Comparison of ENCODE assay signal across 11 cellular contexts in genomic region chr15:52301265-52301847, GRCh38. TPM values are rescaled to one million over a fixed set of nuclear protein-coding genes. Genes with fewer than 3 reads are reported as not detected.
"Had no signal": no experiment of that assay in that cellular context is flagged by ENCODE, and none has a peak within 500 bp of the region (broad histone marks: within the 10 kb centered on the region; RNA-seq: fewer than 3 reads in every experiment).

No MANE protein-coding gene starts in this region.

- H3K4me3 ChIP-seq: GM23248, GM23338, HAP-1 had no signal

- H2AFZ ChIP-seq: GM23248, GM23338 had no signal

- H3K9ac ChIP-seq: GM23248 had no signal

- H3K36me3 ChIP-seq: HAP-1 had no signal

- H3K9me3 Mint-ChIP-seq: GM23338 had no signal

- H3K4me3 Mint-ChIP-seq: GM23338, H9, HFFc6 had no signal

- ATAC-seq: GM23338, HCT116 had no signal

- H3K27ac ChIP-seq: GM23248 had no signal

- H3K27ac Mint-ChIP-seq: GM23338, H9, HFFc6 had no signal

- DNase-seq: GM23248, GOT3, H7, H9, HCEC 1CT, HFFc6 had no signal

- H3K4me2 ChIP-seq: GM23338 had no signal

- FAIRE-seq: H1, H54 had no signal

- H3K4me1 ChIP-seq: HAP-1 had no signal

- H3K9me3 ChIP-seq: HAP-1 had no signal

RNA-seq across cellular contexts. Expression of gene MYO5C, which starts 5.8 kb away (rescaled TPM):
- total RNA-seq: GM23248 had no signal
- polyA plus RNA-seq: GM23248 had no signal
